8 cellular contexts compared by ENCODE assay signal in the genomic region with DNA sequence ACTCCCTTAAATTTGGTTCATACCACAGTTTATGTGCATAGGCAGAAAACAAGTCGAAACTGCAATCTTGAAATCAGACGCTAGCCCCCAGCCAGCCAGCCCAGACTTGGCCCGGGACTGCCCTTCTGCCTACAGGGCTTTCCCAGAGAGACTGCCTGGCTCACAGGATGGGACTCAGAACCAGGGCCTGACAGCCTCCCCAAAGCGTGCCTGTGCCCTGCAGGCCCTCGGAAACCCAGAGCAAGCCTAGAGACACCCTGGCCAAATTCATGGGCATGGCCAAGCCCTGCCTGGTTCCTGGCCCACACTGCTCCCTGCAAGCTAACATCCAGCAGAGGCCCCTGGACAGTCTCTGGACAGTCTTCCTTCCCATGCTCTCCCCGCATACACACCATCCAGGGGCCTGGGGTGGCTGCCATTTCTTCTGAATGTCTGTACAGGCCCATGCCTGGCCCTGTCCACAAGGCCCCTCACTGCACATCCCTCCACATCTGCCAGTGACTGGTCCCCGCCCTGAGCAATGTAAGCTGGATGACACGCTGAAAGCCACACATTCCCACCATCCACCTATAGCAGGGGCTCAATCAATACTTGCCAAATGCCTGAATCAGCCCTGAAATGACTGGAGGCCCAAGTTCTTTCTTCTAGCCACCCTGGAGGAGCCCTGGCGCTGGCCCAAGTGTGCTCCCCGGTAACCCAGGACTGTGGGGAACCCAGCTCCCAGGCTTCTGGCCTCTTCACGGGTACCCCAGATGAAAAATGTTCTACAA.
A peak's percentile ranks its signal among the peaks of the same experiment; 100 is the strongest.
DNase-seq lines count a peak whose midpoint lies in the region; ATAC-seq and TF ChIP-seq lines count a peak whose summit lies in the region.

No MANE protein-coding gene starts in this region.

- CTCF ChIA-PET in AG04450 (lab: Charles Lee): no interaction called here

- peaks cover 54 to 68% of the 10 kb centered on the region in 2 donors for H3K4me1 ChIP-seq in adrenal gland (replicated peaks in 1 of 2)

- no peaks in the 10 kb centered on the region for H3K9me3 Mint-ChIP-seq in natural killer cell treated with Interleukin-12 subunit alpha and Interleukin-12 subunit beta and Interleukin-15 and Interleukin-18, amount 100 ng/mL, for 72 hours

- 73 to 98% (median 76%) methylated on average over 5 to 11 of the region's 11 CpGs for WGBS in adrenal gland, 4 donors

- peak; percentile 15 for ATAC-seq in HG02623 (IDR thresholded peaks at IDR 0.05; ENCODE audit: unreplicated experiment)
- no peak for ATAC-seq in natural killer cell treated with Interleukin-12 subunit alpha and Interleukin-12 subunit beta and Interleukin-15 and Interleukin-18, amount 100 ng/mL, for 72 hours
- ATAC-seq in HG02885 (IDR thresholded peaks at IDR 0.05; ENCODE audit: poor library complexity, unreplicated experiment): no peak

- peaks cover 36 to 48% of the 10 kb centered on the region in 2 donors for H3K4me1 Mint-ChIP-seq in natural killer cell treated with Interleukin-12 subunit alpha and Interleukin-12 subunit beta and Interleukin-15 and Interleukin-18, amount 100 ng/mL, for 72 hours (ENCODE audit: low read depth in 2 of 2)

- intact Hi-C loops in adrenal gland (cut with DNase I): no loop called here

- H3K27ac ChIP-seq in AG04450 (ENCODE audit: low read depth, low read length) (peak overlapping the region; percentile 97), adrenal gland (peak overlapping the region; percentile 82 to 96 (median 92))

- peaks cover 4% of the 10 kb centered on the region; the same call in 1 of the 2 replicates for H3K9me3 ChIP-seq in AG04450 (ENCODE audit: control insufficient read depth, insufficient read depth, low read length)
- H3K9me3 ChIP-seq in adrenal gland (replicated peaks in 1 of 3): no peaks in the 10 kb centered on the region

- H3K36me3 ChIP-seq in adrenal gland (replicated peaks in 1 of 2): no peaks in the 10 kb centered on the region

- POLR2A ChIA-PET in AG04450 (lab: Yijun Ruan, JAX): interaction anchor here (1.0 to 2.6 kb wide), 6 partner anchors 10 to 78 kb away, joined by 3 to 20 read pairs (median 7); a partner anchor contains a TSS

- H3K27me3 Mint-ChIP-seq in natural killer cell treated with Interleukin-12 subunit alpha and Interleukin-12 subunit beta and Interleukin-15 and Interleukin-18, amount 100 ng/mL, for 72 hours: peaks cover 0 to 3% of the 10 kb centered on the region in 2 donors

- H3K4me3 ChIP-seq in AG04450 (ENCODE audit: low read depth, low read length) (no peak overlapping the region), adrenal gland (no peak overlapping the region)

- H3K27me3 ChIP-seq in AG04450 (ENCODE audit: control insufficient read depth, insufficient read depth, low read length) (no peaks in the 10 kb centered on the region), adrenal gland (no peaks in the 10 kb centered on the region)

- peak overlapping the region; percentile 41 to 44 for H3K27ac Mint-ChIP-seq in natural killer cell treated with Interleukin-12 subunit alpha and Interleukin-12 subunit beta and Interleukin-15 and Interleukin-18, amount 100 ng/mL, for 72 hours

- DNase-seq in AG04450 (ENCODE audit: low read depth, low spot score): no peak
- DNase-seq in adrenal gland: peak in 5 of 7 donors; percentile 15 to 60 (median 26)
- DNase-seq in natural killer cell treated with Interleukin-12 subunit alpha and Interleukin-12 subunit beta and Interleukin-15 and Interleukin-18, amount 100 ng/mL, for 72 hours (ENCODE audit: low spot score): no peak
- DNase-seq in GM10266 (ENCODE audit: extremely low spot score): no peak
- no peak for DNase-seq in hepatic stellate cell (ENCODE audit: low spot score)
- no peak for DNase-seq in SHP77 treated with DMSO at 0.1 percent for 48 hours (lab: John Stamatoyannopoulos, UW)

- TF ChIP-seq POLR2A in adrenal gland (IDR thresholded peaks at IDR 0.05): no peak

- H3K36me3 Mint-ChIP-seq in natural killer cell treated with Interleukin-12 subunit alpha and Interleukin-12 subunit beta and Interleukin-15 and Interleukin-18, amount 100 ng/mL, for 72 hours: no peaks in the 10 kb centered on the region

- TF ChIP-seq CTCF in AG04450 (IDR thresholded peaks at IDR 0.05; ENCODE audit: low read depth, low read length) (no peak), adrenal gland (IDR thresholded peaks at IDR 0.05) (no peak), GM10266 (IDR thresholded peaks at IDR 0.05; ENCODE audit: control insufficient read depth, insufficient read depth, low read depth, missing control alignments) (no peak)

- no peak overlapping the region for H3K4me3 Mint-ChIP-seq in natural killer cell treated with Interleukin-12 subunit alpha and Interleukin-12 subunit beta and Interleukin-15 and Interleukin-18, amount 100 ng/mL, for 72 hours

Comparison
In these comparisons a context has a peak if more than half of its experiments do, and no peak if none do; other contexts are left out.
1. DNase-seq: peak in adrenal gland (5 of 7); none in AG04450 (single experiment), natural killer cell treated with Interleukin-12 subunit alpha and Interleukin-12 subunit beta and Interleukin-15 and Interleukin-18, amount 100 ng/mL, for 72 hours (single experiment), GM10266 (single experiment), hepatic stellate cell (single experiment) and SHP77 treated with DMSO at 0.1 percent for 48 hours (single experiment).